In genomic region chr6:35905841-35906498, GRCh38 we compare ENCODE assay signal across 19 cellular contexts.
"Had no signal": no experiment of that assay in that cellular context is flagged by ENCODE, and none has a peak within 500 bp of the region (broad histone marks: within the 10 kb centered on the region; RNA-seq: fewer than 3 reads in every experiment).

No MANE protein-coding gene starts in this region.

- H3K27me3 ChIP-seq: right lobe of liver, spleen had no signal

- DNase-seq: activated CD4-positive, alpha-beta T cell treated with anti-CD3 and anti-CD28 coated beads, Interleukin-2, amount 50 U/mL, for 4 hours; activated naive CD8-positive, alpha-beta T cell treated with anti-CD3 and anti-CD28 coated beads, Interleukin-2, amount 50 U/mL, for 24 hours; activated T-cell treated with anti-CD3 and anti-CD28 coated beads, Interleukin-2, amount 50 U/mL, for 48 hours; effector memory CD4-positive, alpha-beta T cell; erythroblast; immature natural killer cell; left colon; naive thymus-derived CD4-positive, alpha-beta T cell; nucleus accumbens; right lobe of liver; spleen; stimulated activated CD4-positive, alpha-beta T cell treated with anti-CD3 and anti-CD28 coated beads, Interleukin-1b, Interleukin-23, amount 100 ng/mL, for 48 hours; stimulated activated naive B cell treated with anti-CD40 and anti-IgM and Interleukin-4, amounts not matched to agents 10 μg/mL and 1 μg/mL and 100 μg/mL, for 72 hours; substantia nigra; T-helper 17 cell had no signal

- H3K9me3 ChIP-seq: right lobe of liver had no signal

- H3K27ac ChIP-seq: coronary artery, right lobe of liver, spleen had no signal

- H3K27me3 Mint-ChIP-seq: activated naive CD8-positive, alpha-beta T cell treated with anti-CD3 and anti-CD28 coated beads, Interleukin-2, amount 50 U/mL, for 24 hours; naive thymus-derived CD4-positive, alpha-beta T cell; progenitor cell of endocrine pancreas; stimulated activated naive B cell treated with anti-CD40 and anti-IgM and Interleukin-4, amounts not matched to agents 10 μg/mL and 1 μg/mL and 100 μg/mL, for 72 hours; T-helper 17 cell; type B pancreatic cell had no signal

- H3K4me3 ChIP-seq: coronary artery, lung, right lobe of liver, spleen had no signal

- ATAC-seq: left colon; naive thymus-derived CD4-positive, alpha-beta T cell; stimulated activated naive B cell treated with anti-CD40 and anti-IgM and Interleukin-4, amounts not matched to agents 10 μg/mL and 1 μg/mL and 100 μg/mL, for 72 hours; T-helper 17 cell had no signal

- H3K36me3 ChIP-seq: right lobe of liver had no signal

- H3K4me3 Mint-ChIP-seq: activated naive CD8-positive, alpha-beta T cell treated with anti-CD3 and anti-CD28 coated beads, Interleukin-2, amount 50 U/mL, for 24 hours; immature natural killer cell; naive thymus-derived CD4-positive, alpha-beta T cell; stimulated activated naive B cell treated with anti-CD40 and anti-IgM and Interleukin-4, amounts not matched to agents 10 μg/mL and 1 μg/mL and 100 μg/mL, for 72 hours; T-helper 17 cell; type B pancreatic cell had no signal

- H3K27ac Mint-ChIP-seq: activated naive CD8-positive, alpha-beta T cell treated with anti-CD3 and anti-CD28 coated beads, Interleukin-2, amount 50 U/mL, for 24 hours; progenitor cell of endocrine pancreas; stimulated activated naive B cell treated with anti-CD40 and anti-IgM and Interleukin-4, amounts not matched to agents 10 μg/mL and 1 μg/mL and 100 μg/mL, for 72 hours; type B pancreatic cell had no signal
